10 cellular contexts compared by ENCODE assay signal in genomic region chr10:43076311-43076875, GRCh38. TPM values are rescaled to one million over a fixed set of nuclear protein-coding genes. Genes with fewer than 3 reads are reported as not detected.
DNase-seq lines count a peak whose midpoint lies in the region.
"Had no signal": no experiment of that assay in that cellular context is flagged by ENCODE, and none has a peak within 500 bp of the region (broad histone marks: within the 10 kb centered on the region; RNA-seq: fewer than 3 reads in every experiment).

No MANE protein-coding gene starts in this region.

- H3K9ac ChIP-seq in stomach smooth muscle (ENCODE audit: low read length in 2 of 2), result no peak overlapping the region
- no peak overlapping the region for H3K9ac ChIP-seq in Karpas-422 (ENCODE audit: low read length)

- no peaks in the 10 kb centered on the region; the same call in 1 of the 2 replicates for H4K20me1 ChIP-seq in Karpas-422 (ENCODE audit: insufficient read depth, low read depth, low read length)

- CTCF ChIA-PET in activated CD4-positive, alpha-beta memory T cell treated with anti-CD3 and anti-CD28 coated beads, Interleukin-2, amount 10 ng/mL, durations not matched to agents 7 days and 5 days (lab: Charles Lee), result interaction anchor here (1.3 kb wide), 1 partner anchor 211 kb away, joined by 3 read pairs; no protein-coding TSS in a partner anchor
- CTCF ChIA-PET in activated CD4-positive, alpha-beta memory T cell treated with anti-CD3 and anti-CD28 coated beads for 36 hours (lab: Charles Lee), result no interaction called here

- intact Hi-C loops in activated CD4-positive, alpha-beta memory T cell treated with anti-CD3 and anti-CD28 coated beads for 36 hours (cut with micrococcal nuclease), result loop anchor here (10.0 kb wide), 1 partner anchor 212 kb away; no protein-coding TSS in a partner anchor

- POLR2A ChIA-PET in activated CD4-positive, alpha-beta memory T cell treated with anti-CD3 and anti-CD28 coated beads, Interleukin-2, amount 10 ng/mL, durations not matched to agents 7 days and 5 days (lab: Charles Lee), result interaction anchor here (0.5 kb wide), 1 partner anchor 348 kb away, joined by 3 read pairs; no protein-coding TSS in a partner anchor
- POLR2A ChIA-PET in activated CD4-positive, alpha-beta memory T cell treated with anti-CD3 and anti-CD28 coated beads for 36 hours (lab: Charles Lee), result no interaction called here

- no peaks in the 10 kb centered on the region for H3K36me3 Mint-ChIP-seq in activated CD4-positive, alpha-beta memory T cell treated with anti-CD3 and anti-CD28 coated beads, Interleukin-2, amount 10 ng/mL, durations not matched to agents 7 days and 5 days (ENCODE audit: low read depth)
- no peaks in the 10 kb centered on the region for H3K36me3 Mint-ChIP-seq in activated CD4-positive, alpha-beta memory T cell treated with anti-CD3 and anti-CD28 coated beads for 36 hours

- H3K79me2 ChIP-seq in Karpas-422 (ENCODE audit: low read length), result no peaks in the 10 kb centered on the region

- no peak overlapping the region for H3K27ac ChIP-seq in stomach smooth muscle (ENCODE audit: low read length)
- no peak overlapping the region for H3K27ac ChIP-seq in Karpas-422 (ENCODE audit: low read length)
- H3K27ac ChIP-seq: SK-N-MC had no signal

- H3K27me3 ChIP-seq in stomach smooth muscle (ENCODE audit: control insufficient read depth in 1 of 2, insufficient read depth in 2 of 2, low read length in 2 of 2) (peaks cover 31 to 42% of the 10 kb centered on the region in 2 donors), Karpas-422 (ENCODE audit: low read length) (no peaks in the 10 kb centered on the region)

- H2AFZ ChIP-seq in Karpas-422 (ENCODE audit: low read length), result no peak overlapping the region

- H3K9me3 ChIP-seq in stomach smooth muscle (ENCODE audit: control insufficient read depth in 2 of 2, low read length in 2 of 2) (no peaks in the 10 kb centered on the region), Karpas-422 (ENCODE audit: low read length) (no peaks in the 10 kb centered on the region)

- DNase-seq in activated CD4-positive, alpha-beta memory T cell treated with anti-CD3 and anti-CD28 coated beads, Interleukin-2, amount 10 ng/mL, durations not matched to agents 7 days and 5 days, result no peak
- DNase-seq in activated CD4-positive, alpha-beta memory T cell treated with anti-CD3 and anti-CD28 coated beads for 36 hours, result no peak
- DNase-seq in activated T-cell treated with anti-CD3 and anti-CD28 coated beads, Interleukin-2, amount 50 U/mL, for 48 hours, result peak; percentile 35 to 50
- DNase-seq in iPS-NIHi7 (ENCODE audit: extremely low spot score) (peak; percentile 65), RPMI8226 (no peak), Karpas-422 (no peak), inferior parietal cortex (ENCODE audit: extremely low spot score) (no peak)
- DNase-seq: DMS79 had no signal

- peak overlapping the region; percentile 51 for H3K4me3 Mint-ChIP-seq in activated CD4-positive, alpha-beta memory T cell treated with anti-CD3 and anti-CD28 coated beads, Interleukin-2, amount 10 ng/mL, durations not matched to agents 7 days and 5 days
- H3K4me3 Mint-ChIP-seq in activated CD4-positive, alpha-beta memory T cell treated with anti-CD3 and anti-CD28 coated beads for 36 hours, result no peak overlapping the region

- H3K4me2 ChIP-seq in Karpas-422 (ENCODE audit: low read depth, low read length, poor library complexity, severe bottlenecking), result no peak overlapping the region

- peaks cover 10% of the 10 kb centered on the region for H3K4me1 Mint-ChIP-seq in activated CD4-positive, alpha-beta memory T cell treated with anti-CD3 and anti-CD28 coated beads, Interleukin-2, amount 10 ng/mL, durations not matched to agents 7 days and 5 days
- H3K4me1 Mint-ChIP-seq in activated CD4-positive, alpha-beta memory T cell treated with anti-CD3 and anti-CD28 coated beads for 36 hours (ENCODE audit: low read depth), result peaks cover 6% of the 10 kb centered on the region

- H3K36me3 ChIP-seq in stomach smooth muscle (ENCODE audit: control insufficient read depth in 2 of 2, insufficient read depth in 2 of 2, low read length in 2 of 2), result no peaks in the 10 kb centered on the region
- no peaks in the 10 kb centered on the region for H3K36me3 ChIP-seq in Karpas-422 (ENCODE audit: insufficient read depth, low read length)

- H3K27ac Mint-ChIP-seq in activated CD4-positive, alpha-beta memory T cell treated with anti-CD3 and anti-CD28 coated beads, Interleukin-2, amount 10 ng/mL, durations not matched to agents 7 days and 5 days, result no peak overlapping the region
- no peak overlapping the region for H3K27ac Mint-ChIP-seq in activated CD4-positive, alpha-beta memory T cell treated with anti-CD3 and anti-CD28 coated beads for 36 hours

- peak overlapping the region; percentile 11 to 55 for H3K4me3 ChIP-seq in stomach smooth muscle (ENCODE audit: low read length in 2 of 2)
- no peak overlapping the region for H3K4me3 ChIP-seq in Karpas-422 (ENCODE audit: low read length)
- H3K4me3 ChIP-seq: SK-N-MC had no signal

- H3K9me2 ChIP-seq in Karpas-422 (replicated peaks; ENCODE audit: insufficient read depth, low read length), result no peaks in the 10 kb centered on the region

- H3K9me3 Mint-ChIP-seq in activated CD4-positive, alpha-beta memory T cell treated with anti-CD3 and anti-CD28 coated beads, Interleukin-2, amount 10 ng/mL, durations not matched to agents 7 days and 5 days, result no peaks in the 10 kb centered on the region
- H3K9me3 Mint-ChIP-seq in activated CD4-positive, alpha-beta memory T cell treated with anti-CD3 and anti-CD28 coated beads for 36 hours, result no peaks in the 10 kb centered on the region

- H3K27me3 Mint-ChIP-seq in activated CD4-positive, alpha-beta memory T cell treated with anti-CD3 and anti-CD28 coated beads, Interleukin-2, amount 10 ng/mL, durations not matched to agents 7 days and 5 days, result peaks cover 41% of the 10 kb centered on the region
- peaks cover 29% of the 10 kb centered on the region for H3K27me3 Mint-ChIP-seq in activated CD4-positive, alpha-beta memory T cell treated with anti-CD3 and anti-CD28 coated beads for 36 hours

- peaks cover 6% of the 10 kb centered on the region for H3K4me1 ChIP-seq in stomach smooth muscle (ENCODE audit: control insufficient read depth, insufficient read depth, low read length)
- no peaks in the 10 kb centered on the region for H3K4me1 ChIP-seq in Karpas-422 (ENCODE audit: low read length)

RNA-seq across cellular contexts. Expression of gene RET, which starts 0.5 kb away (rescaled TPM):
- total RNA-seq in activated CD4-positive, alpha-beta memory T cell treated with anti-CD3 and anti-CD28 coated beads, Interleukin-2, amount 10 ng/mL, durations not matched to agents 7 days and 5 days, result under 1 TPM; 0.28 to 0.50 TPM
- total RNA-seq in activated CD4-positive, alpha-beta memory T cell treated with anti-CD3 and anti-CD28 coated beads for 36 hours, result under 1 TPM; 0.07 to 0.17 TPM
- total RNA-seq in Karpas-422 (2014; rRNA removed; shearing (Covaris generic); ENCODE audit: low replicate concordance), result not detected in 2 replicates

Comparison
In these comparisons a context has a peak if more than half of its experiments do, and no peak if none do; other contexts are left out.
1. DNase-seq: peak in activated T-cell treated with anti-CD3 and anti-CD28 coated beads, Interleukin-2, amount 50 U/mL, for 48 hours (2 of 2) and iPS-NIHi7 (single experiment); none in activated CD4-positive, alpha-beta memory T cell treated with anti-CD3 and anti-CD28 coated beads, Interleukin-2, amount 10 ng/mL, durations not matched to agents 7 days and 5 days (single experiment), activated CD4-positive, alpha-beta memory T cell treated with anti-CD3 and anti-CD28 coated beads for 36 hours (single experiment), RPMI8226 (single experiment), Karpas-422 (single experiment) and inferior parietal cortex (single experiment).